ENCODE assay signal across 8 cellular contexts in genomic region chr4:174282836-174283506, GRCh38. TPM values are rescaled to one million over a fixed set of nuclear protein-coding genes. Genes with fewer than 3 reads are reported as not detected.
DNase-seq lines count a peak whose midpoint lies in the region; ATAC-seq, FAIRE-seq and TF ChIP-seq lines count a peak whose summit lies in the region.

No MANE protein-coding gene starts in this region.

- TSS peak; percentile 74 for BruUV-seq in HepG2 (replicated peaks; lab: Mats Ljungman, UMichigan)

- peak overlapping the region; percentile 100 for H2AFZ ChIP-seq in HepG2 (ENCODE audit: low read length)

- no peaks in the 10 kb centered on the region for H3K9me3 ChIP-seq in HepG2 (ENCODE audit: low read length)

- CTCF ChIA-PET in activated CD4-positive, alpha-beta memory T cell treated with anti-CD3 and anti-CD28 coated beads for 36 hours (lab: Charles Lee): interaction anchor here (0.9 kb wide), 1 partner anchor 59 kb away, joined by 3 read pairs; no protein-coding TSS in a partner anchor
- CTCF ChIA-PET in HepG2 (lab: Yijun Ruan, JAX; ENCODE audit: low intra/inter-chr PET ratio, low total read pairs): no interaction called here

- POLR2A ChIA-PET in activated CD4-positive, alpha-beta memory T cell treated with anti-CD3 and anti-CD28 coated beads for 36 hours (lab: Charles Lee): no interaction called here
- POLR2A ChIA-PET in HepG2 (lab: Yijun Ruan, JAX): interaction anchor here (1.5 kb wide), 1 partner anchor 23 kb away, joined by 4 read pairs; no protein-coding TSS in a partner anchor

- TF ChIP-seq CTCF in CD14-positive monocyte (IDR thresholded peaks at IDR 0.05) (no peak), HepG2 (CRISPR knock-in tag; IDR thresholded peaks at IDR 0.05) (no peak)

- TF ChIP-seq POLR2A in HepG2 (IDR thresholded peaks at IDR 0.05; ENCODE audit: insufficient read depth in 1 of 2, low read depth in 2 of 2, low read length in 2 of 2): no peak

- peak overlapping the region; percentile 93 to 96 for H3K4me3 Mint-ChIP-seq in CD14-positive monocyte
- peak overlapping the region; percentile 97 for H3K4me3 Mint-ChIP-seq in activated CD4-positive, alpha-beta memory T cell treated with anti-CD3 and anti-CD28 coated beads for 36 hours

- no peaks in the 10 kb centered on the region for H4K20me1 ChIP-seq in HepG2 (ENCODE audit: insufficient read depth, low read length)

- H3K79me2 ChIP-seq in HepG2 (ENCODE audit: insufficient read depth, low read length): peaks cover 45% of the 10 kb centered on the region

- intact Hi-C loops in CD14-positive monocyte (cut with micrococcal nuclease) (no loop called here), HepG2 (cut with micrococcal nuclease; ENCODE audit: unreplicated experiment) (loop anchor here (2.0 kb wide), 1 partner anchor 60 kb away; no protein-coding TSS in a partner anchor)
- intact Hi-C loops in activated CD4-positive, alpha-beta memory T cell treated with anti-CD3 and anti-CD28 coated beads for 36 hours (cut with micrococcal nuclease): loop anchor here (1.0 to 2.0 kb wide), 4 partner anchors 68 to 949 kb away; partner anchors contain the start of genes HMGB2 and SAP30

- H3K36me3 Mint-ChIP-seq in CD14-positive monocyte: peaks cover 9 to 14% of the 10 kb centered on the region in 2 donors
- peaks cover 8% of the 10 kb centered on the region for H3K36me3 Mint-ChIP-seq in activated CD4-positive, alpha-beta memory T cell treated with anti-CD3 and anti-CD28 coated beads for 36 hours

- FAIRE-seq in HepG2 (lab: Jason Lieb, UNC): peak; percentile 79

- peaks cover 25% of the 10 kb centered on the region for H3K4me1 ChIP-seq in HepG2 (ENCODE audit: insufficient read depth, low read length)

- WGBS in HepG2 (ENCODE audit: low lambda C conversion rate): under 1% methylated on average over 22 of the region's 22 CpGs

- H3K9ac ChIP-seq in HepG2 (ENCODE audit: insufficient read depth, low read depth, low read length): peak overlapping the region; percentile 99

- in situ Hi-C loops in HepG2 (cut with HindIII; ENCODE audit: extremely low pct_ligation_motif_present, low pct_unique_long_range_greater_than_20kb): no loop called here

- peak overlapping the region; percentile 100 for H3K27ac ChIP-seq in HepG2 (ENCODE audit: extremely low read length, insufficient read depth, low read length)

- peak overlapping the region; percentile 92 to 95 (median 93) for H3K4me3 ChIP-seq in HepG2 (replicated peaks in 1 of 3; ENCODE audit: insufficient read depth in 1 of 3, low read depth in 2 of 3, low read length in 3 of 3)

- peaks cover 0 to 3% (median 0%) of the 10 kb centered on the region in 7 donors for H3K9me3 Mint-ChIP-seq in CD14-positive monocyte
- H3K9me3 Mint-ChIP-seq in activated CD4-positive, alpha-beta memory T cell treated with anti-CD3 and anti-CD28 coated beads for 36 hours: peaks cover 5% of the 10 kb centered on the region

- no peaks in the 10 kb centered on the region; a peak in 1 of 5 replicates for H3K27me3 ChIP-seq in HepG2 (ENCODE audit: control insufficient read depth in 1 of 2, insufficient read depth in 2 of 2, low read length in 2 of 2)

- DNase-seq in CD14-positive monocyte (ENCODE audit: low spot score) (peak; percentile 92), NCI-H82 (lab: John Stamatoyannopoulos, UW) (peak; percentile 89), dermis microvascular lymphatic vessel endothelial cell (ENCODE audit: low read depth in 2 of 2) (peak; percentile 90 to 96), HepG2 (ENCODE audit: low spot score) (peak; percentile 93)
- DNase-seq in activated CD4-positive, alpha-beta memory T cell treated with anti-CD3 and anti-CD28 coated beads for 36 hours: peak; percentile 86
- DNase-seq in stimulated activated CD4-positive, alpha-beta T cell treated with anti-CD3 and anti-CD28 coated beads, Interleukin-2, amount 100 ng/mL, for 48 hours: peak; percentile 49 to 65

- peak overlapping the region; percentile 99 to 100 (median 99) for H3K27ac Mint-ChIP-seq in CD14-positive monocyte
- peak overlapping the region; percentile 99 for H3K27ac Mint-ChIP-seq in activated CD4-positive, alpha-beta memory T cell treated with anti-CD3 and anti-CD28 coated beads for 36 hours

- peaks cover 0 to 2% (median 0%) of the 10 kb centered on the region in 3 donors for H3K27me3 Mint-ChIP-seq in CD14-positive monocyte (ENCODE audit: low read depth in 3 of 3)
- no peaks in the 10 kb centered on the region for H3K27me3 Mint-ChIP-seq in activated CD4-positive, alpha-beta memory T cell treated with anti-CD3 and anti-CD28 coated beads for 36 hours

- ATAC-seq in GM19455 (IDR thresholded peaks at IDR 0.05; ENCODE audit: unreplicated experiment): peak; percentile 97
- peak; percentile 99 for ATAC-seq in HG03575 (IDR thresholded peaks at IDR 0.05; ENCODE audit: extremely low read depth, insufficient number of reproducible peaks, low FRiP score, unreplicated experiment)
- ATAC-seq in HepG2: peak; percentile 98

- no peak for TF ChIP-seq RAD21 in HepG2 (CRISPR knock-in tag; IDR thresholded peaks at IDR 0.05)

- H3K4me2 ChIP-seq in HepG2 (ENCODE audit: low read depth, low read length): peak overlapping the region; percentile 73

- H3K4me1 Mint-ChIP-seq in CD14-positive monocyte: peaks cover 50% of the 10 kb centered on the region
- peaks cover 62% of the 10 kb centered on the region for H3K4me1 Mint-ChIP-seq in activated CD4-positive, alpha-beta memory T cell treated with anti-CD3 and anti-CD28 coated beads for 36 hours (ENCODE audit: low read depth)

- no peak for TF ChIP-seq EP300 in HepG2 (IDR thresholded peaks at IDR 0.05; ENCODE audit: low read depth in 2 of 2, low read length in 2 of 2)
- TF ChIP-seq EP300 in HepG2 (CRISPR knock-in tag; IDR thresholded peaks at IDR 0.05; ENCODE audit: borderline replicate concordance): no peak

- no peaks in the 10 kb centered on the region for H3K36me3 ChIP-seq in HepG2 (replicated peaks in 1 of 2; ENCODE audit: control insufficient read depth in 1 of 2, insufficient read depth in 2 of 2, low read length in 2 of 2)

RNA-seq across cellular contexts. Expression of gene FBXO8, which starts 0.5 kb away (rescaled TPM):
- polyA plus RNA-seq in CD14-positive monocyte (1 to 10 TPM; 3.9 to 6.5 TPM), HepG2 (2011; rRNA removed) (11.0 and 15.2 TPM in 2 replicates)
- 10 to 100 TPM; 19.7 to 21.3 TPM for total RNA-seq in activated CD4-positive, alpha-beta memory T cell treated with anti-CD3 and anti-CD28 coated beads for 36 hours
- total RNA-seq in dermis microvascular lymphatic vessel endothelial cell (24.3 and 29.7 TPM in 2 replicates), HepG2 (2016; rRNA removed; fragmentation: Illumina TruSeq; extraction: Trizol) (11.7 and 18.6 TPM in 2 replicates)
- total RNA-seq in HepG2 (2016; cell fraction: cytosol; rRNA removed; fragmentation: Illumina TruSeq; extraction: Trizol; ENCODE audit: low read depth): 3.1 and 3.2 TPM in 2 replicates
- 10.9 and 16.2 TPM in 2 replicates for total RNA-seq in HepG2 (2016; cell fraction: insoluble cytoplasmic fraction; rRNA removed; fragmentation: Illumina TruSeq; extraction: Trizol)
- 6.2 and 6.9 TPM in 2 replicates for total RNA-seq in HepG2 (2016; cell fraction: membrane; rRNA removed; fragmentation: Illumina TruSeq; extraction: Trizol)
- total RNA-seq in HepG2 (2016; cell fraction: nucleus; rRNA removed; fragmentation: Illumina TruSeq; extraction: Trizol): 6.1 and 7.7 TPM in 2 replicates
- 9.2 and 11.0 TPM in 2 replicates for polyA plus RNA-seq in HepG2 (2011; cell fraction: cytosol; rRNA removed)
- polyA plus RNA-seq in HepG2 (2011; cell fraction: nucleus; rRNA removed): 4.2 and 4.3 TPM in 2 replicates
- polyA plus RNA-seq in HepG2 (2012): 8.7 and 10.7 TPM in 2 replicates
- polyA plus RNA-seq in HepG2 (2016; cell fraction: cytosol; fragmentation: Illumina TruSeq; extraction: Trizol; ENCODE audit: low read depth): 0.85 and 1.3 TPM in 2 replicates
- 10.4 and 16.6 TPM in 2 replicates for polyA plus RNA-seq in HepG2 (2016; cell fraction: insoluble cytoplasmic fraction; fragmentation: Illumina TruSeq; extraction: Trizol; ENCODE audit: low read depth)
- polyA plus RNA-seq in HepG2 (2016; cell fraction: membrane; fragmentation: Illumina TruSeq; extraction: Trizol; ENCODE audit: low read depth): 2.1 and 2.8 TPM in 2 replicates
- 6.7 and 6.9 TPM in 2 replicates for polyA plus RNA-seq in HepG2 (2016; cell fraction: nucleus; fragmentation: Illumina TruSeq; extraction: Trizol; ENCODE audit: insufficient read depth, low read depth)
- polyA minus RNA-seq in HepG2 (2011; rRNA and poly(A)+ RNA removed; ENCODE audit: low replicate concordance): 16.6 and 18.4 TPM in 2 replicates
- 7.9 and 8.5 TPM in 2 replicates for polyA minus RNA-seq in HepG2 (2011; cell fraction: cytosol; rRNA and poly(A)+ RNA removed)
- polyA minus RNA-seq in HepG2 (2011; cell fraction: nucleus; rRNA and poly(A)+ RNA removed): 31.1 and 34.4 TPM in 2 replicates

RNA-seq across cellular contexts. Expression of gene CEP44, which starts 0.7 kb away (rescaled TPM):
- polyA plus RNA-seq in CD14-positive monocyte: 1 to 10 TPM; 1.9 to 3.3 TPM
- 10 to 100 TPM; 29.3 to 30.1 TPM for total RNA-seq in activated CD4-positive, alpha-beta memory T cell treated with anti-CD3 and anti-CD28 coated beads for 36 hours
- total RNA-seq in dermis microvascular lymphatic vessel endothelial cell: 7.7 and 10.7 TPM in 2 replicates
- total RNA-seq in HepG2 (2016; rRNA removed; fragmentation: Illumina TruSeq; extraction: Trizol): 11.9 and 13.3 TPM in 2 replicates
- total RNA-seq in HepG2 (2016; cell fraction: cytosol; rRNA removed; fragmentation: Illumina TruSeq; extraction: Trizol; ENCODE audit: low read depth): 1.4 and 2.3 TPM in 2 replicates
- total RNA-seq in HepG2 (2016; cell fraction: insoluble cytoplasmic fraction; rRNA removed; fragmentation: Illumina TruSeq; extraction: Trizol): 11.2 and 18.1 TPM in 2 replicates
- 3.9 and 5.3 TPM in 2 replicates for total RNA-seq in HepG2 (2016; cell fraction: membrane; rRNA removed; fragmentation: Illumina TruSeq; extraction: Trizol)
- 14.5 and 17.5 TPM in 2 replicates for total RNA-seq in HepG2 (2016; cell fraction: nucleus; rRNA removed; fragmentation: Illumina TruSeq; extraction: Trizol)
- 4.9 and 5.5 TPM in 2 replicates for polyA plus RNA-seq in HepG2 (2011; rRNA removed)
- polyA plus RNA-seq in HepG2 (2011; cell fraction: cytosol; rRNA removed): 1.9 and 3.0 TPM in 2 replicates
- 4.4 and 6.3 TPM in 2 replicates for polyA plus RNA-seq in HepG2 (2011; cell fraction: nucleus; rRNA removed)
- polyA plus RNA-seq in HepG2 (2012): 6.9 and 7.1 TPM in 2 replicates
- 0.22 and 0.40 TPM in 2 replicates for polyA plus RNA-seq in HepG2 (2016; cell fraction: cytosol; fragmentation: Illumina TruSeq; extraction: Trizol; ENCODE audit: low read depth)
- polyA plus RNA-seq in HepG2 (2016; cell fraction: insoluble cytoplasmic fraction; fragmentation: Illumina TruSeq; extraction: Trizol; ENCODE audit: low read depth): 6.8 and 8.4 TPM in 2 replicates
- 0.85 and 1.0 TPM in 2 replicates for polyA plus RNA-seq in HepG2 (2016; cell fraction: membrane; fragmentation: Illumina TruSeq; extraction: Trizol; ENCODE audit: low read depth)
- 12.3 and 12.9 TPM in 2 replicates for polyA plus RNA-seq in HepG2 (2016; cell fraction: nucleus; fragmentation: Illumina TruSeq; extraction: Trizol; ENCODE audit: insufficient read depth, low read depth)
- 3.1 and 15.7 TPM in 2 replicates for polyA minus RNA-seq in HepG2 (2011; rRNA and poly(A)+ RNA removed; ENCODE audit: low replicate concordance)
- polyA minus RNA-seq in HepG2 (2011; cell fraction: cytosol; rRNA and poly(A)+ RNA removed): 5.1 and 5.7 TPM in 2 replicates
- polyA minus RNA-seq in HepG2 (2011; cell fraction: nucleus; rRNA and poly(A)+ RNA removed): 21.4 and 25.0 TPM in 2 replicates

Comparison
In these comparisons a context has a peak if more than half of its experiments do, and no peak if none do; other contexts are left out.
1. Peak in every context shown above with its lines: DNase-seq, ATAC-seq, H3K4me3 ChIP-seq and H3K27ac ChIP-seq.
2. intact Hi-C loops: an anchor here in activated CD4-positive, alpha-beta memory T cell treated with anti-CD3 and anti-CD28 coated beads for 36 hours (1.0 to 2.0 kb wide) and HepG2 (2.0 kb wide); none called in CD14-positive monocyte.